ENCODE assay signal across 34 cellular contexts in genomic region chr7:132879579-132879978, GRCh38.
"Had no signal": no experiment of that assay in that cellular context is flagged by ENCODE, and none has a peak within 500 bp of the region (broad histone marks: within the 10 kb centered on the region; RNA-seq: fewer than 3 reads in every experiment).

No MANE protein-coding gene starts in this region.

- H3K27ac ChIP-seq: adrenal gland, ascending aorta, body of pancreas, brain microvascular endothelial cell, breast epithelium, cardiac muscle cell had no signal

- H3K4me1 ChIP-seq: adrenal gland, ascending aorta, body of pancreas, breast epithelium had no signal

- H3K36me3 ChIP-seq: adrenal gland, brain microvascular endothelial cell, breast epithelium, cardiac muscle cell had no signal

- H3K27me3 ChIP-seq: adrenal gland, ascending aorta, body of pancreas, brain microvascular endothelial cell, breast epithelium, cardiac muscle cell had no signal

- ATAC-seq: activated naive CD4-positive, alpha-beta T cell treated with anti-CD3 and anti-CD28 coated beads, Interleukin-2, amount 50 U/mL, for 72 hours; activated naive CD8-positive, alpha-beta T cell treated with anti-CD3 and anti-CD28 coated beads, Interleukin-2, amount 50 U/mL, for 24 hours; activated T-cell treated with anti-CD3 and anti-CD28 coated beads, Interleukin-2, amount 50 U/mL, for 4 hours; activated T-cell treated with anti-CD3 and anti-CD28 coated beads, Interleukin-2, amount 50 U/mL, for 72 hours; activated T-helper 17 cell treated with anti-CD3 and anti-CD28 coated beads, Interleukin-2, amount 50 U/mL, for 72 hours; body of pancreas had no signal

- H3K4me3 ChIP-seq: adrenal gland, ascending aorta, body of pancreas, breast epithelium, cardiac muscle cell had no signal

- H3K9me3 ChIP-seq: adrenal gland, ascending aorta, body of pancreas, breast epithelium had no signal

- DNase-seq: activated effector memory CD4-positive, alpha-beta T cell treated with anti-CD3 and anti-CD28 coated beads, Interleukin-2, amount 50 U/mL, for 16 hours; activated effector memory CD4-positive, alpha-beta T cell treated with Interleukin-2 at 50 U/mL for 16 hours; activated gamma-delta T cell; activated gamma-delta T cell treated with Interleukin-2 at 50 U/mL for 16 hours; activated naive CD4-positive, alpha-beta T cell; activated naive CD4-positive, alpha-beta T cell treated with anti-CD3 and anti-CD28 coated beads for 36 hours; activated naive CD4-positive, alpha-beta T cell treated with anti-CD3 and anti-CD28 coated beads, Interleukin-2, amount 10 ng/mL, durations not matched to agents 7 days and 5 days; activated naive CD4-positive, alpha-beta T cell treated with anti-CD3 and anti-CD28 coated beads, Interleukin-2, amount 50 U/mL, for 16 hours; activated naive CD4-positive, alpha-beta T cell treated with Interleukin-2 at 50 U/mL for 16 hours; activated naive CD8-positive, alpha-beta T cell treated with anti-CD3 and anti-CD28 coated beads for 36 hours; activated naive CD8-positive, alpha-beta T cell treated with anti-CD3 and anti-CD28 coated beads, Interleukin-2, amount 10 ng/mL, durations not matched to agents 7 days and 5 days; activated naive CD8-positive, alpha-beta T cell treated with anti-CD3 and anti-CD28 coated beads, Interleukin-2, amount 50 U/mL, for 24 hours; activated T-cell treated with anti-CD3 and anti-CD28 coated beads, Interleukin-2, amount 50 U/mL, for 1 hour; activated T-cell treated with anti-CD3 and anti-CD28 coated beads, Interleukin-2, amount 50 U/mL, for 24 hours; activated T-cell treated with anti-CD3 and anti-CD28 coated beads, Interleukin-2, amount 50 U/mL, for 4 hours; activated T-cell treated with anti-CD3 and anti-CD28 coated beads, Interleukin-2, amount 50 U/mL, for 48 hours; activated T-cell treated with anti-CD3 and anti-CD28 coated beads, Interleukin-2, amount 50 U/mL, for 72 hours; adrenal gland; amniotic stem cell; amygdala; anterior cingulate cortex; aorta; body of pancreas; brain microvascular endothelial cell; caudate nucleus; central memory CD4-positive, alpha-beta T cell; cerebellar nuclear complex had no signal

- FAIRE-seq: astrocyte, bronchial epithelial cell had no signal
